In genomic region chr3:114206342-114206741, GRCh38 we compare ENCODE assay signal across 11 cellular contexts. TPM values are rescaled to one million over a fixed set of nuclear protein-coding genes. Genes with fewer than 3 reads are reported as not detected.
"Had no signal": no experiment of that assay in that cellular context is flagged by ENCODE, and none has a peak within 500 bp of the region (broad histone marks: within the 10 kb centered on the region; RNA-seq: fewer than 3 reads in every experiment).

No MANE protein-coding gene starts in this region.

- H3K27ac Mint-ChIP-seq: HFFc6, IgD-negative memory B cell had no signal

- H3K9me3 ChIP-seq: HAP-1 had no signal

- H3K4me3 Mint-ChIP-seq: HFFc6, IgD-negative memory B cell had no signal

- H3K27me3 Mint-ChIP-seq: IgD-negative memory B cell had no signal

- FAIRE-seq: HepG2 had no signal

- H3K36me3 ChIP-seq: HAP-1 had no signal

- H3K36me3 Mint-ChIP-seq: IgD-negative memory B cell had no signal

- H3K27ac ChIP-seq: GM23248, HL-60 had no signal

- H3K4me3 ChIP-seq: GM23248, HAP-1 had no signal

- H3K9me3 Mint-ChIP-seq: HFFc6, IgD-negative memory B cell had no signal

- DNase-seq: GOT3, H7, HFFc6 had no signal

- ATAC-seq: HCT116, HepG2 had no signal

RNA-seq across cellular contexts. Expression of gene DRD3, which starts 27.5 kb away (rescaled TPM):
- total RNA-seq: GM23248, H4, H7, HepG2, HFFc6, HT1080 had no signal
- polyA plus RNA-seq: GM23248, HepG2, IgD-negative memory B cell had no signal

RNA-seq across cellular contexts. Expression of gene ZNF80, which starts 31.0 kb away (rescaled TPM):
- total RNA-seq: GM23248, H4, H7, HepG2, HFFc6, HT1080 had no signal
- polyA plus RNA-seq: GM23248, HepG2, IgD-negative memory B cell had no signal
